ENCODE assay signal across 1 cellular context in genomic region chr14:92259613-92260357, GRCh38.
TF ChIP-seq lines count a peak whose summit lies in the region.

No MANE protein-coding gene starts in this region.

TF ChIP-seq in GM12878, 131 proteins besides CTCF, POLR2A, EP300 and RAD21 (continued from another document and continues in another):
- TF ChIP-seq BCLAF1 (IDR thresholded peaks at IDR 0.05) (no peak), ELK1 (IDR thresholded peaks at IDR 0.05; ENCODE audit: low read depth, low read length) (no peak), TCF12 (IDR thresholded peaks at IDR 0.05; ENCODE audit: low read depth, low read length) (peak; percentile 72), NR2F1 (conservative IDR thresholded peaks at IDR 0.05) (peak; percentile 79), ZSCAN29 (IDR thresholded peaks at IDR 0.05) (no peak), SKIL (IDR thresholded peaks at IDR 0.05; ENCODE audit: low read depth, poor library complexity, severe bottlenecking) (peak; percentile 78), ZNF217 (IDR thresholded peaks at IDR 0.05) (peak; percentile 70), HCFC1 (IDR thresholded peaks at IDR 0.05; ENCODE audit: low read length) (no peak), RCOR1 (conservative IDR thresholded peaks at IDR 0.05; ENCODE audit: low read depth, low read length) (peak; percentile 63; the same call in 1 of the 2 replicates), CBX5 (IDR thresholded peaks at IDR 0.05; ENCODE audit: low read depth) (peak; percentile 45; the same call in 1 of the 2 replicates), DPF2 (IDR thresholded peaks at IDR 0.05) (peak; percentile 52; the same call in 1 of the 2 replicates), TBL1XR1 (IDR thresholded peaks at IDR 0.05; ENCODE audit: low read depth, low read length) (peak; percentile 79), PAX5 (IDR thresholded peaks at IDR 0.05; ENCODE audit: borderline replicate concordance, low read depth, low read length) (peak; percentile 96; the same call in 1 of the 2 replicates), LARP7 (IDR thresholded peaks at IDR 0.05) (0 out of 2 replicates have a peak, but pooled peaks have one; percentile 27), JUND (IDR thresholded peaks at IDR 0.05; ENCODE audit: low read depth, low read length) (no peak), BHLHE40 (IDR thresholded peaks at IDR 0.05; ENCODE audit: borderline replicate concordance in 1 of 2, low read depth in 2 of 2, low read length in 1 of 2) (peak; percentile 76 to 86), TCF3 (IDR thresholded peaks at IDR 0.05; ENCODE audit: borderline replicate concordance, insufficient read depth, low read depth, low read length) (0 out of 2 replicates have a peak, but pooled peaks have one; percentile 63), BCL11A (IDR thresholded peaks at IDR 0.05; ENCODE audit: low read depth, low read length) (peak; percentile 42; the same call in 1 of the 2 replicates), YY1 (IDR thresholded peaks at IDR 0.05; ENCODE audit: low read depth, low read length) (0 out of 2 replicates have a peak, but pooled peaks have one; percentile 14), MTA2 (IDR thresholded peaks at IDR 0.05; ENCODE audit: low read depth) (peak; percentile 68), IRF4 (IDR thresholded peaks at IDR 0.05; ENCODE audit: low read depth, low read length) (0 out of 2 replicates have a peak, but pooled peaks have one; percentile 69), ATF2 (IDR thresholded peaks at IDR 0.05; ENCODE audit: low read length) (peak; percentile 30; the same call in 1 of the 2 replicates), ZNF592 (IDR thresholded peaks at IDR 0.05) (no peak), SMARCA5 (IDR thresholded peaks at IDR 0.05) (peak; percentile 74), RELB (IDR thresholded peaks at IDR 0.05; ENCODE audit: low read depth) (peak; percentile 81), RAD51 (IDR thresholded peaks at IDR 0.05) (peak; percentile 68), ZZZ3 (IDR thresholded peaks at IDR 0.05; ENCODE audit: control insufficient read depth, insufficient read length, low read depth) (no peak), ZBTB11 (CRISPR knock-in tag; IDR thresholded peaks at IDR 0.05) (no peak), IKZF1 (conservative IDR thresholded peaks at IDR 0.05) (peak; percentile 83), SREBF1 (IDR thresholded peaks at IDR 0.05; ENCODE audit: low read length) (no peak), PRDM15 (CRISPR knock-in tag; IDR thresholded peaks at IDR 0.05) (no peak), TAF1 (IDR thresholded peaks at IDR 0.05; ENCODE audit: borderline replicate concordance, low read depth, low read length) (peak; percentile 32; the same call in 1 of the 2 replicates)
